In the genomic region with DNA sequence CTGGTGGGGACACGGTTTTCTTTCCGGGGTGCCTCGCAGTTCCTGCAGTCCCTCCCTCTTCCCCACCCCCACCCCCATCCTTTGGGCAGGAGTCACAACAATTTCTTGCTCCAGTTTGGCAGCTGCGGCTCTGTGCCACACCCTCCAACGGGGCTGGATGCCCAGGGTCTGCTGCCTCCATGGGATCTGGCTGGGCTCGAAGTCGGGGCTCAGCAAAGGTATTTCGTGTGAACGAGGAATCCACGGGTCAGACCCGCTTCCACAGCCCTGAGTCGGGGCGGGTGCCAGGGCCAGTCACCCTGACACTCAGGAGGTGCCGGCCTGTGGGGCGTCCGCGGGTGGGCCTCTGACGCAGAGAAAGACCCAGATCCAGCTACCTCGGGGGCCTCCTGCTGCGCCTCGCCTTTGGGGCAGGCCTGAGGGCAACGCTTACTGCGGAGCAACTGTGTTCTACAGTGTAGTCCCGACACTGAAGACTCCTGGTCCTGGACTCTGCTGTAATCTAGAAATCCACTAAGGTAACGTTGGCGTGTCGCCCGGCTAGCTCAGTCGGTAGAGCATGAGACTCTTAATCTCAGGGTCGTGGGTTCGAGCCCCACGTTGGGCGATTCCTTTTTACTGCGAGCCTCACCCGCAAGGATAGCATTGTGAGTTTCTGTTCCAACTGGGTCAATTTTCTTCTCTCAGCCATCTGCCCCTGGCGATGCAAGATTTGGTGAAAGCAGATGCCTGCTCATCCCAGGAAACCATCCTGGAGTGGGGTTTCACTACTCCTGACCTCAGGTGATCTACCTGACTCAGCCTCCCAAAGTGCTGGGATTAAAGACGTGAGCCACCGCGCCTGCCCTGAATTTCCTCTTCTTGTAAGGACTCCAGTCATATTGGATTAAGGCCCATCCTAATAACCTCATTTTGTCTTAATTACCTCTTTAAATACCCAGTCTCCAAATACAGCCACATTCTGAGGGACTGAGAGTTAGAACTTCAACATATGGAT, we compare ENCODE assay signal across 10 cellular contexts. TPM values are rescaled to one million over a fixed set of nuclear protein-coding genes. Genes with fewer than 3 reads are reported as not detected.
DNase-seq lines count a peak whose midpoint lies in the region; ATAC-seq and TF ChIP-seq lines count a peak whose summit lies in the region.
"Had no signal": no experiment of that assay in that cellular context is flagged by ENCODE, and none has a peak within 500 bp of the region (broad histone marks: within the 10 kb centered on the region; RNA-seq: fewer than 3 reads in every experiment).

No MANE protein-coding gene starts in this region.

- H3K27me3 ChIP-seq in HCT116 (ENCODE audit: insufficient read depth, low read length) (no peaks in the 10 kb centered on the region), SK-N-SH (ENCODE audit: insufficient read depth) (peaks cover 93% of the 10 kb centered on the region), iPS DF 6.9 (ENCODE audit: control insufficient read depth, insufficient read depth, low read length) (no peaks in the 10 kb centered on the region)

- H2AFZ ChIP-seq in HCT116 (ENCODE audit: low read depth, low read length, poor library complexity, severe bottlenecking): peak overlapping the region; percentile 97
- no peak overlapping the region; the same call in 1 of the 2 replicates for H2AFZ ChIP-seq in SK-N-SH (ENCODE audit: low read depth)

- H3K79me2 ChIP-seq in HCT116 (ENCODE audit: insufficient read depth, low read length) (no peaks in the 10 kb centered on the region), SK-N-SH (ENCODE audit: insufficient read depth) (no peaks in the 10 kb centered on the region)

- H3K4me2 ChIP-seq in HCT116 (ENCODE audit: low read length): peak overlapping the region; percentile 61
- 0 out of 2 replicates have a peak overlapping the region, but pooled peaks have one; percentile 25 for H3K4me2 ChIP-seq in SK-N-SH

- H3K4me3 ChIP-seq in AG04449 (ENCODE audit: low read depth, low read length): peak overlapping the region; percentile 20
- peak overlapping the region; percentile 18 to 46 for H3K4me3 ChIP-seq in HCT116 (replicated peaks in 1 of 2; ENCODE audit: low read depth in 1 of 2, low read length in 2 of 2)
- peak overlapping the region; percentile 29 to 36; a peak in 3 of 4 replicates for H3K4me3 ChIP-seq in SK-N-SH (ENCODE audit: low read depth in 2 of 2, low read length in 1 of 2)
- peak overlapping the region; percentile 49; the same call in 1 of the 2 replicates for H3K4me3 ChIP-seq in iPS DF 6.9 (ENCODE audit: low read length)

- DNase-seq in AG04449 (ENCODE audit: low read depth, low spot score) (no peak), HCT116 (ENCODE audit: low read depth, low spot score) (peak; percentile 80), SK-N-SH (no peak), iPS DF 6.9 (ENCODE audit: low read depth, low spot score) (no peak), NCI-H1048 (lab: John Stamatoyannopoulos, UW) (no peak), 8988T (no peak)
- DNase-seq in activated CD4-positive, CD25-positive, alpha-beta regulatory T cell treated with anti-CD3 and anti-CD28 coated beads, Interleukin-2, amount 50 U/mL, for 72 hours: no peak

- H4K20me1 ChIP-seq in HCT116 (ENCODE audit: insufficient read depth) (no peaks in the 10 kb centered on the region), SK-N-SH (ENCODE audit: insufficient read depth) (no peaks in the 10 kb centered on the region)

- BruUV-seq in HCT116 (replicated peaks; lab: Mats Ljungman, UMichigan): no TSS peak

- H3K27ac ChIP-seq in HCT116 (ENCODE audit: low read depth, low read length) (peak overlapping the region; percentile 38; the same call in 1 of the 2 replicates), SK-N-SH (ENCODE audit: low read depth in 2 of 2, low read length in 1 of 2) (no peak overlapping the region), iPS DF 6.9 (ENCODE audit: low read length) (no peak overlapping the region)

- H3K4me1 ChIP-seq in HCT116 (ENCODE audit: control insufficient read depth in 1 of 2, insufficient read depth in 2 of 2, low read length in 2 of 2): peaks cover 35 to 54% of the 10 kb centered on the region in 2 experiments
- H3K4me1 ChIP-seq in SK-N-SH (ENCODE audit: control insufficient read depth in 1 of 2, insufficient read depth in 2 of 2, low read depth in 1 of 2, low read length in 1 of 2): peaks cover 0 to 5% of the 10 kb centered on the region in 2 experiments; a peak in 1 of 4 replicates
- no peaks in the 10 kb centered on the region for H3K4me1 ChIP-seq in iPS DF 6.9 (ENCODE audit: control insufficient read depth, insufficient read depth, low read length)

- RAD21 ChIA-PET in HCT116 (lab: Charles Lee; ENCODE audit: low non-redundant PET in 1 of 2, low total read pairs in 2 of 2, uncharacterized antibody in 2 of 2, unreplicated experiment in 2 of 2): no interaction called here

- peaks cover 12% of the 10 kb centered on the region for H3F3A ChIP-seq in SK-N-SH (replicated peaks; ENCODE audit: insufficient read depth)

- intact Hi-C loops in HCT116 (cut with micrococcal nuclease): loop anchor here (2.0 to 10.0 kb wide), 2 partner anchors 25 to 121 kb away; no protein-coding TSS in a partner anchor

- H3K9me3 ChIP-seq in HCT116 (ENCODE audit: control insufficient read depth in 1 of 2, insufficient read depth in 1 of 2, low read depth in 1 of 2, low read length in 2 of 2) (no peaks in the 10 kb centered on the region), SK-N-SH (no peaks in the 10 kb centered on the region), iPS DF 6.9 (ENCODE audit: control insufficient read depth, insufficient read depth, low read length) (no peaks in the 10 kb centered on the region)

- no peak for TF ChIP-seq RAD21 in HCT116 (IDR thresholded peaks at IDR 0.05; ENCODE audit: low read depth)
- TF ChIP-seq RAD21 in SK-N-SH (IDR thresholded peaks at IDR 0.05; ENCODE audit: low read length): no peak

- CTCF ChIA-PET in AG04449 (lab: Yijun Ruan, JAX) (interaction anchor here (1.6 to 1.8 kb wide), 2 partner anchors 10 to 17 kb away, joined by 4 to 8 read pairs; no protein-coding TSS in a partner anchor), HCT116 (lab: Charles Lee) (interaction anchor here (1.0 to 5.6 kb wide), 6 partner anchors 8 to 24 kb away, joined by 3 to 41 read pairs (median 12); no protein-coding TSS in a partner anchor), SK-N-SH (lab: Yijun Ruan, JAX) (interaction anchor here (0.8 to 1.6 kb wide), 4 partner anchors 9 to 116 kb away, joined by 3 to 8 read pairs (median 4); no protein-coding TSS in a partner anchor)

- TF ChIP-seq CTCF in AG04449 (IDR thresholded peaks at IDR 0.05; ENCODE audit: insufficient read depth, low read length, missing control alignments): no peak
- TF ChIP-seq CTCF in HCT116 (IDR thresholded peaks at IDR 0.05 in 2 of 3, conservative IDR thresholded peaks at IDR 0.05 in 1 of 3; ENCODE audit: borderline replicate concordance in 1 of 3, insufficient read depth in 1 of 3, low read depth in 2 of 3, low read length in 2 of 3): 0 out of 6 replicates have a peak, but pooled peaks of 1 of the 3 experiments have one; percentile 2
- TF ChIP-seq CTCF in SK-N-SH (IDR thresholded peaks at IDR 0.05): no peak

- TF ChIP-seq EP300 in SK-N-SH (IDR thresholded peaks at IDR 0.05; ENCODE audit: borderline replicate concordance in 1 of 2, low read depth in 1 of 2, low read length in 1 of 2): no peak

- WGBS in SK-N-SH (ENCODE audit: low lambda C conversion rate): 10% methylated on average over 25 of the region's 39 CpGs
- no CpG with 5 or more reads among the region's 39 CpGs for WGBS in iPS DF 6.9 (ENCODE audit: insufficient coverage, insufficient read length)

- H3K9ac ChIP-seq in HCT116 (ENCODE audit: low read length): peak overlapping the region; percentile 34
- no peak overlapping the region for H3K9ac ChIP-seq in SK-N-SH

- TF ChIP-seq POLR2A in HCT116 (IDR thresholded peaks at IDR 0.05; ENCODE audit: borderline replicate concordance, extremely low read depth, insufficient read depth, insufficient read length): no peak

- POLR2A ChIA-PET in AG04449 (lab: Yijun Ruan, JAX) (no interaction called here), HCT116 (lab: Charles Lee) (interaction anchor here (0.6 to 1.8 kb wide), 8 partner anchors 9 to 117 kb away, joined by 3 to 9 read pairs (median 3); a partner anchor contains a TSS), SK-N-SH (lab: Yijun Ruan, JAX) (no interaction called here)

- H3K36me3 ChIP-seq in HCT116 (ENCODE audit: control insufficient read depth in 1 of 2, insufficient read depth in 2 of 2, low read length in 2 of 2): no peaks in the 10 kb centered on the region
- no peaks in the 10 kb centered on the region for H3K36me3 ChIP-seq in SK-N-SH (replicated peaks in 1 of 2; ENCODE audit: control insufficient read depth in 1 of 2, insufficient read depth in 2 of 2, low read length in 1 of 2)
- no peaks in the 10 kb centered on the region for H3K36me3 ChIP-seq in iPS DF 6.9 (ENCODE audit: control insufficient read depth, insufficient read depth, low read length)

- ATAC-seq in HCT116: peak; percentile 37
- ATAC-seq in HG03460 (IDR thresholded peaks at IDR 0.05; ENCODE audit: unreplicated experiment): no peak
- ATAC-seq: sciatic nerve had no signal

- H3K9me2 ChIP-seq in HCT116 (ENCODE audit: insufficient read depth): no peaks in the 10 kb centered on the region
- H3K9me2 ChIP-seq in SK-N-SH: no peaks in the 10 kb centered on the region

TF ChIP-seq in HCT116, 20 proteins besides CTCF, POLR2A, EP300 and RAD21 (continues in another document):
- TF ChIP-seq TCF7L2 (IDR thresholded peaks at IDR 0.05; ENCODE audit: borderline replicate concordance, extremely low read depth, insufficient read depth, insufficient read length) (peak; percentile 29), ELF1 (IDR thresholded peaks at IDR 0.05; ENCODE audit: borderline replicate concordance, low read depth) (no peak), SRF (IDR thresholded peaks at IDR 0.05; ENCODE audit: low read depth) (no peak)

TF ChIP-seq in SK-N-SH, 30 proteins besides CTCF, POLR2A, EP300 and RAD21 (continues in another document):
- TF ChIP-seq GATA2 (CRISPR knock-in tag; IDR thresholded peaks at IDR 0.05) (no peak), FOXM1 (IDR thresholded peaks at IDR 0.05; ENCODE audit: low read depth) (no peak), YY1 (IDR thresholded peaks at IDR 0.05; ENCODE audit: low read depth) (no peak), TAF1 (IDR thresholded peaks at IDR 0.05; ENCODE audit: borderline replicate concordance, low read depth, low read length) (no peak)

RNA-seq across cellular contexts. Expression of a gene that starts 12.5 kb away (rescaled TPM):
- not detected for total RNA-seq in HCT116 (2021; ENCODE audit: unreplicated experiment)
- 0.07 TPM in 1 of 2 replicates, not detected in the other for polyA plus RNA-seq in HCT116 (2012)
- polyA plus RNA-seq in SK-N-SH (2012; rRNA removed): 0.54 and 0.71 TPM in 2 replicates
- polyA plus RNA-seq in SK-N-SH (2012; cell fraction: cytosol; rRNA removed): 0.21 and 0.23 TPM in 2 replicates
- 0.67 and 1.3 TPM in 2 replicates for polyA plus RNA-seq in SK-N-SH (2012; cell fraction: nucleus; rRNA removed)
- total RNA-seq: dermis microvascular lymphatic vessel endothelial cell, sciatic nerve had no signal

RNA-seq across cellular contexts. Expression of a gene that starts 40.6 kb away (rescaled TPM):
- total RNA-seq in HCT116 (2021; ENCODE audit: unreplicated experiment): 11.0 TPM
- polyA plus RNA-seq in HCT116 (2012): 9.4 and 10.3 TPM in 2 replicates
- 0.83 and 1.1 TPM in 2 replicates for polyA plus RNA-seq in SK-N-SH (2012; rRNA removed)
- 0.55 and 0.92 TPM in 2 replicates for polyA plus RNA-seq in SK-N-SH (2012; cell fraction: cytosol; rRNA removed)
- 1.4 and 2.5 TPM in 2 replicates for polyA plus RNA-seq in SK-N-SH (2012; cell fraction: nucleus; rRNA removed)

RNA-seq across cellular contexts. Expression of a gene that starts 59.5 kb away (rescaled TPM):
- 8.8 TPM for total RNA-seq in HCT116 (2021; ENCODE audit: unreplicated experiment)
- polyA plus RNA-seq in HCT116 (2012): 3.2 and 5.0 TPM in 2 replicates
- polyA plus RNA-seq in SK-N-SH (2012; rRNA removed): 2.8 and 3.5 TPM in 2 replicates
- 3.0 and 3.3 TPM in 2 replicates for polyA plus RNA-seq in SK-N-SH (2012; cell fraction: cytosol; rRNA removed)
- polyA plus RNA-seq in SK-N-SH (2012; cell fraction: nucleus; rRNA removed): 6.8 and 7.9 TPM in 2 replicates
